ENCODE assay signal across 18 cellular contexts in genomic region chr3:143806043-143806442, GRCh38.
"Had no signal": no experiment of that assay in that cellular context is flagged by ENCODE, and none has a peak within 500 bp of the region (broad histone marks: within the 10 kb centered on the region; RNA-seq: fewer than 3 reads in every experiment).

No MANE protein-coding gene starts in this region.

- H3K4me3 ChIP-seq: colonic mucosa, esophagus squamous epithelium had no signal

- H3K9me3 Mint-ChIP-seq: activated CD4-positive, alpha-beta memory T cell treated with anti-CD3 and anti-CD28 coated beads, Interleukin-2, amount 10 ng/mL, durations not matched to agents 7 days and 5 days; activated naive CD4-positive, alpha-beta T cell treated with anti-CD3 and anti-CD28 coated beads, Interleukin-2, amount 50 U/mL, for 24 hours; brain; natural killer cell treated with Interleukin-12 subunit alpha and Interleukin-12 subunit beta and Interleukin-15 and Interleukin-18, amount 100 ng/mL, for 72 hours; type B pancreatic cell had no signal

- H3K4me3 Mint-ChIP-seq: activated CD4-positive, alpha-beta memory T cell treated with anti-CD3 and anti-CD28 coated beads, Interleukin-2, amount 10 ng/mL, durations not matched to agents 7 days and 5 days; activated naive CD4-positive, alpha-beta T cell treated with anti-CD3 and anti-CD28 coated beads, Interleukin-2, amount 50 U/mL, for 24 hours; brain; natural killer cell treated with Interleukin-12 subunit alpha and Interleukin-12 subunit beta and Interleukin-15 and Interleukin-18, amount 100 ng/mL, for 72 hours; type B pancreatic cell had no signal

- H3K27ac Mint-ChIP-seq: activated CD4-positive, alpha-beta memory T cell treated with anti-CD3 and anti-CD28 coated beads, Interleukin-2, amount 10 ng/mL, durations not matched to agents 7 days and 5 days; activated naive CD4-positive, alpha-beta T cell treated with anti-CD3 and anti-CD28 coated beads, Interleukin-2, amount 50 U/mL, for 24 hours; natural killer cell treated with Interleukin-12 subunit alpha and Interleukin-12 subunit beta and Interleukin-15 and Interleukin-18, amount 100 ng/mL, for 72 hours; type B pancreatic cell had no signal

- H3K4me1 ChIP-seq: colonic mucosa had no signal

- H3K36me3 Mint-ChIP-seq: brain; natural killer cell treated with Interleukin-12 subunit alpha and Interleukin-12 subunit beta and Interleukin-15 and Interleukin-18, amount 100 ng/mL, for 72 hours; type B pancreatic cell had no signal

- H3K27ac ChIP-seq: colonic mucosa, VCaP had no signal

- H3K4me1 Mint-ChIP-seq: activated naive CD4-positive, alpha-beta T cell treated with anti-CD3 and anti-CD28 coated beads, Interleukin-2, amount 50 U/mL, for 24 hours had no signal

- ATAC-seq: natural killer cell treated with Interleukin-12 subunit alpha and Interleukin-12 subunit beta and Interleukin-15 and Interleukin-18, amount 100 ng/mL, for 72 hours had no signal

- H3K27me3 Mint-ChIP-seq: activated CD4-positive, alpha-beta memory T cell treated with anti-CD3 and anti-CD28 coated beads, Interleukin-2, amount 10 ng/mL, durations not matched to agents 7 days and 5 days; activated naive CD4-positive, alpha-beta T cell treated with anti-CD3 and anti-CD28 coated beads, Interleukin-2, amount 50 U/mL, for 24 hours; brain; natural killer cell treated with Interleukin-12 subunit alpha and Interleukin-12 subunit beta and Interleukin-15 and Interleukin-18, amount 100 ng/mL, for 72 hours; type B pancreatic cell had no signal

- H3K27me3 ChIP-seq: colonic mucosa, esophagus squamous epithelium had no signal

- H3K9me3 ChIP-seq: colonic mucosa, esophagus squamous epithelium had no signal

- H3K36me3 ChIP-seq: colonic mucosa, esophagus squamous epithelium had no signal

- DNase-seq: activated CD4-positive, alpha-beta memory T cell treated with anti-CD3 and anti-CD28 coated beads, Interleukin-2, amount 10 ng/mL, durations not matched to agents 7 days and 5 days; activated effector memory CD4-positive, alpha-beta T cell treated with anti-CD3 and anti-CD28 coated beads, Interleukin-2, amount 50 U/mL, for 16 hours; activated T-cell treated with anti-CD3 and anti-CD28 coated beads, Interleukin-2, amount 50 U/mL, for 48 hours; central memory CD4-positive, alpha-beta T cell; colonic mucosa; esophagus squamous epithelium; foreskin fibroblast; mesenchymal stem cell; retina; stimulated activated CD4-positive, alpha-beta T cell treated with anti-CD3 and anti-CD28 coated beads, Interleukin-4, amount 100 ng/mL, for 1 hour; stimulated activated naive CD4-positive, alpha-beta T cell; T-helper 1 cell; T1000 had no signal
